8 cellular contexts compared by ENCODE assay signal in the genomic region with DNA sequence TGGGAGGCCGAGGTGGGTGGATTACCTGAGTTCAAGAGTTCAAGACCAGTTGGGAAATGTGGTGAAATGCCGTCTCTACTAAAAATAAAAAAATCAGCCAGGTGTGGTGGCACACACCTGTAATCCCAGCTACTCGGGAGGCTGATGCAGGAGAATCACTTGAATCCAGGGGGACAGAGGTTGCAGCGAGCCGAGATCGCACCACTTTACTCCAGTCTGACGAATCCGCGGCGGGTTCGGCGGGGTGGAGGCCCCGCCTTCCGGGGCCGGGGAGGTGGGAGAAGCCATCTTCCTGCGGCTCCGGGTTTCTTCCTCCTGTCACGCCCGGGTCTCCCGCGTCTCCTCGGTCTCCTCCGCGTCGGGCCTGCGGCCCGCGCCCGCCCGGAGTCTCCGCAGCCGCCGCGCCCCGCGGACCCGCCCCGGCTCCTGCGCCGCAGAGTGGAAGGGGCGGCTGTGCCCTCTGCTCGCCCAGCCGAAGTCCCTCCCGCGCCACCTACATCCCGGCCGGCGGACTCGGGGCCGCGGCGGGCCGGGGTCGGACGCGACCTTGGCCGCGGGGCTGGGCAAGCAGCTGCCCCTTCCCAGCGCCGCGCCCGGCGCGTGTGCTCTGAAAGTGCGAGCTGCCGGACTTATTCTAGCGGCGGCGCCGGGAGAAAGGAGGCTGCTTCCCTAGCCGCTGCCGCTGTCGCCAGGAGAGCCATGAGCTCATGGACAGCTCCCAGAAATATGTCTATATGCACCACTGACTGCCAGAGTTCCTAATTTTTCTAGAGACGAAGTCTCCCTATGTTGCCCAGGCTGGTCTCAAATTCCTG.
DNase-seq lines count a peak whose midpoint lies in the region; ATAC-seq and TF ChIP-seq lines count a peak whose summit lies in the region.
"Not testable (repeated sequence)": the region's sequence is repeated elsewhere in the genome, so short reads cannot be mapped to it uniquely, and the experiment has no call there.

No MANE protein-coding gene starts in this region.

- not testable (repeated sequence) for H3K9me3 ChIP-seq in HEK293 (ENCODE audit: control insufficient read depth, insufficient read depth, low read depth, low read length); right atrium auricular region

- H3K27ac Mint-ChIP-seq in neural crest cell (ENCODE audit: unreplicated experiment): not testable (repeated sequence)

- not testable (repeated sequence) for H3K27ac ChIP-seq in HEK293 (ENCODE audit: extremely low read depth, low read depth, low read length)
- H3K27ac ChIP-seq in right atrium auricular region: peak overlapping the region in 1 of 2 donors; percentile 57

- not testable (repeated sequence) for H3K36me3 Mint-ChIP-seq in neural crest cell (ENCODE audit: low read depth)

- not testable (repeated sequence) for H3K27me3 ChIP-seq in right atrium auricular region

- CTCF ChIA-PET in HEK293 (lab: Yijun Ruan, JAX): not testable (repeated sequence)

- H3K36me3 ChIP-seq in HEK293 (ENCODE audit: control insufficient read depth in 2 of 2, insufficient read depth in 1 of 2, low read length in 2 of 2); right atrium auricular region: not testable (repeated sequence)

- TF ChIP-seq CTCF in AG09309 (IDR thresholded peaks at IDR 0.05; ENCODE audit: control insufficient read depth, insufficient read depth, low read depth, low read length, missing control alignments); HEK293 (tag by site-specific recombination; IDR thresholded peaks at IDR 0.05); right atrium auricular region (IDR thresholded peaks at IDR 0.05); neural crest cell (conservative IDR thresholded peaks at IDR 0.05): not testable (repeated sequence)

- POLR2A ChIA-PET in HEK293 (lab: Yijun Ruan, JAX): not testable (repeated sequence)

- H3K4me1 Mint-ChIP-seq in neural crest cell: not testable (repeated sequence)

- peak overlapping the region; percentile 81 for H3K4me3 Mint-ChIP-seq in neural crest cell

- H3K4me1 ChIP-seq in HEK293 (ENCODE audit: control insufficient read depth, insufficient read depth, low read length); right atrium auricular region: not testable (repeated sequence)

- H3K27me3 Mint-ChIP-seq in neural crest cell (ENCODE audit: low read depth): peaks cover 32% of the 10 kb centered on the region

- not testable (repeated sequence) for DNase-seq in AG09309 (ENCODE audit: low read depth); right atrium auricular region (ENCODE audit: low spot score)
- DNase-seq in activated T-cell treated with anti-CD3 and anti-CD28 coated beads, Interleukin-2, amount 50 U/mL, for 48 hours: peak; percentile 59 to 62
- DNase-seq in cerebellar cortex (ENCODE audit: low spot score) (peak; percentile 17), neural crest cell (ENCODE audit: low read depth, low spot score) (peak; percentile 28)
- peak; percentile 8 for DNase-seq in stimulated activated CD8-positive, alpha-beta memory T cell treated with anti-CD3 and anti-CD28 coated beads, Interleukin-12 subunit alpha, Interleukin-12 subunit beta, amount 100 ng/mL, for 1 hour (ENCODE audit: low read depth)

- H3K9me3 Mint-ChIP-seq in neural crest cell: not testable (repeated sequence)

- peak; percentile 90 for ATAC-seq in SK-N-SH treated with all-trans-retinoic acid at 6 μM for 48 hours

- peak overlapping the region; percentile 18 for H3K4me3 ChIP-seq in AG09309 (ENCODE audit: control insufficient read depth, low read depth, low read length)
- H3K4me3 ChIP-seq in HEK293 (ENCODE audit: low read depth, low read length): peak overlapping the region; percentile 19
- H3K4me3 ChIP-seq in right atrium auricular region: peak overlapping the region; percentile 28 to 47

TF ChIP-seq in HEK293, 187 proteins besides CTCF, POLR2A, EP300 and RAD21 (continues in another document):
- TF ChIP-seq, protein P1, sequence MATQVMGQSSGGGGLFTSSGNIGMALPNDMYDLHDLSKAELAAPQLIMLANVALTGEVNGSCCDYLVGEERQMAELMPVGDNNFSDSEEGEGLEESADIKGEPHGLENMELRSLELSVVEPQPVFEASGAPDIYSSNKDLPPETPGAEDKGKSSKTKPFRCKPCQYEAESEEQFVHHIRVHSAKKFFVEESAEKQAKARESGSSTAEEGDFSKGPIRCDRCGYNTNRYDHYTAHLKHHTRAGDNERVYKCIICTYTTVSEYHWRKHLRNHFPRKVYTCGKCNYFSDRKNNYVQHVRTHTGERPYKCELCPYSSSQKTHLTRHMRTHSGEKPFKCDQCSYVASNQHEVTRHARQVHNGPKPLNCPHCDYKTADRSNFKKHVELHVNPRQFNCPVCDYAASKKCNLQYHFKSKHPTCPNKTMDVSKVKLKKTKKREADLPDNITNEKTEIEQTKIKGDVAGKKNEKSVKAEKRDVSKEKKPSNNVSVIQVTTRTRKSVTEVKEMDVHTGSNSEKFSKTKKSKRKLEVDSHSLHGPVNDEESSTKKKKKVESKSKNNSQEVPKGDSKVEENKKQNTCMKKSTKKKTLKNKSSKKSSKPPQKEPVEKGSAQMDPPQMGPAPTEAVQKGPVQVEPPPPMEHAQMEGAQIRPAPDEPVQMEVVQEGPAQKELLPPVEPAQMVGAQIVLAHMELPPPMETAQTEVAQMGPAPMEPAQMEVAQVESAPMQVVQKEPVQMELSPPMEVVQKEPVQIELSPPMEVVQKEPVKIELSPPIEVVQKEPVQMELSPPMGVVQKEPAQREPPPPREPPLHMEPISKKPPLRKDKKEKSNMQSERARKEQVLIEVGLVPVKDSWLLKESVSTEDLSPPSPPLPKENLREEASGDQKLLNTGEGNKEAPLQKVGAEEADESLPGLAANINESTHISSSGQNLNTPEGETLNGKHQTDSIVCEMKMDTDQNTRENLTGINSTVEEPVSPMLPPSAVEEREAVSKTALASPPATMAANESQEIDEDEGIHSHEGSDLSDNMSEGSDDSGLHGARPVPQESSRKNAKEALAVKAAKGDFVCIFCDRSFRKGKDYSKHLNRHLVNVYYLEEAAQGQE (tag by site-specific recombination; IDR thresholded peaks at IDR 0.05): peak; percentile 80
- TF ChIP-seq IKZF3 (tag by site-specific recombination; IDR thresholded peaks at IDR 0.05): 0 out of 2 replicates have a peak, but pooled peaks have one; percentile 22
- TF ChIP-seq SP2 (tag by site-specific recombination; IDR thresholded peaks at IDR 0.05): peak; percentile 51
